In genomic region chr15:100187677-100188076, GRCh38 we compare ENCODE assay signal across 19 cellular contexts.
"Had no signal": no experiment of that assay in that cellular context is flagged by ENCODE, and none has a peak within 500 bp of the region (broad histone marks: within the 10 kb centered on the region; RNA-seq: fewer than 3 reads in every experiment).

No MANE protein-coding gene starts in this region.

- H3K36me3 Mint-ChIP-seq: stimulated activated memory B cell treated with anti-CD40 and anti-IgM and Interleukin-4, amounts not matched to agents 10 μg/mL and 1 μg/mL and 100 μg/mL, for 72 hours had no signal

- H3K4me1 ChIP-seq: gastrocnemius medialis, heart right ventricle, right atrium auricular region, tibial nerve had no signal

- H3K36me3 ChIP-seq: esophagus muscularis mucosa, gastrocnemius medialis, heart right ventricle, neutrophil, right atrium auricular region, tibial nerve had no signal

- H3K4me3 ChIP-seq: esophagus muscularis mucosa, gastrocnemius medialis, heart right ventricle, mucosa of descending colon, right atrium auricular region, tibial nerve had no signal

- H3K4me1 Mint-ChIP-seq: central memory CD8-positive, alpha-beta T cell; stimulated activated memory B cell treated with anti-CD40 and anti-IgM and Interleukin-4, amounts not matched to agents 10 μg/mL and 1 μg/mL and 100 μg/mL, for 72 hours had no signal

- H3K27ac ChIP-seq: epithelial cell of prostate, esophagus muscularis mucosa, gastrocnemius medialis, heart right ventricle, neutrophil, right atrium auricular region, tibial nerve had no signal

- H3K4me3 Mint-ChIP-seq: central memory CD8-positive, alpha-beta T cell; naive thymus-derived CD8-positive, alpha-beta T cell; stimulated activated memory B cell treated with anti-CD40 and anti-IgM and Interleukin-4, amounts not matched to agents 10 μg/mL and 1 μg/mL and 100 μg/mL, for 72 hours; stimulated activated naive CD8-positive, alpha-beta T cell treated with anti-CD3 and anti-CD28 coated beads, Interleukin-15, Interleukin-2, amounts not matched to agents 100 ng/mL and 50 ng/mL, for 24 hours had no signal

- H3K27ac Mint-ChIP-seq: naive thymus-derived CD8-positive, alpha-beta T cell; stimulated activated memory B cell treated with anti-CD40 and anti-IgM and Interleukin-4, amounts not matched to agents 10 μg/mL and 1 μg/mL and 100 μg/mL, for 72 hours; stimulated activated naive CD8-positive, alpha-beta T cell treated with anti-CD3 and anti-CD28 coated beads, Interleukin-15, Interleukin-2, amounts not matched to agents 100 ng/mL and 50 ng/mL, for 24 hours had no signal

- H3K9me3 Mint-ChIP-seq: central memory CD8-positive, alpha-beta T cell; naive thymus-derived CD8-positive, alpha-beta T cell; stimulated activated naive CD8-positive, alpha-beta T cell treated with anti-CD3 and anti-CD28 coated beads, Interleukin-15, Interleukin-2, amounts not matched to agents 100 ng/mL and 50 ng/mL, for 24 hours had no signal

- H3K9me3 ChIP-seq: esophagus muscularis mucosa, gastrocnemius medialis, heart right ventricle, mucosa of descending colon, neutrophil, right atrium auricular region had no signal

- H3K27me3 ChIP-seq: esophagus muscularis mucosa, gastrocnemius medialis, neutrophil, right atrium auricular region, tibial nerve had no signal

- H3K27me3 Mint-ChIP-seq: stimulated activated memory B cell treated with anti-CD40 and anti-IgM and Interleukin-4, amounts not matched to agents 10 μg/mL and 1 μg/mL and 100 μg/mL, for 72 hours; stimulated activated naive CD8-positive, alpha-beta T cell treated with anti-CD3 and anti-CD28 coated beads, Interleukin-15, Interleukin-2, amounts not matched to agents 100 ng/mL and 50 ng/mL, for 24 hours had no signal

- ATAC-seq: gastrocnemius medialis; heart right ventricle; left colon; mucosa of descending colon; naive thymus-derived CD8-positive, alpha-beta T cell; stimulated activated memory B cell treated with anti-CD40 and anti-IgM and Interleukin-4, amounts not matched to agents 10 μg/mL and 1 μg/mL and 100 μg/mL, for 72 hours had no signal

- DNase-seq: effector memory CD4-positive, alpha-beta T cell; gastrocnemius medialis; heart right ventricle; hypothalamus; left colon; mucosa of descending colon; naive thymus-derived CD8-positive, alpha-beta T cell; posterior cingulate gyrus; stimulated activated CD4-positive, alpha-beta T cell treated with anti-CD3 and anti-CD28 coated beads, Interleukin-15, amount 100 ng/mL, for 24 hours; stimulated activated CD4-positive, alpha-beta T cell treated with anti-CD3 and anti-CD28 coated beads, Interleukin-1b, Interleukin-23, amount 100 ng/mL, for 48 hours; stimulated activated CD4-positive, alpha-beta T cell treated with anti-CD3 and anti-CD28 coated beads, Interleukin-4, amount 100 ng/mL, for 24 hours had no signal
